18 cellular contexts compared by ENCODE assay signal in genomic region chr9:115640887-115641286, GRCh38.
DNase-seq lines count a peak whose midpoint lies in the region; FAIRE-seq and TF ChIP-seq lines count a peak whose summit lies in the region.
"Had no signal": no experiment of that assay in that cellular context is flagged by ENCODE, and none has a peak within 500 bp of the region (broad histone marks: within the 10 kb centered on the region; RNA-seq: fewer than 3 reads in every experiment).

No MANE protein-coding gene starts in this region.

- in situ Hi-C loops in mammary epithelial cell (cut with MboI; ENCODE audit: low sequenced_read_pairs in 2 of 2): no loop called here

- DNase-seq in BJ (ENCODE audit: low read depth): peak; percentile 70
- DNase-seq in NCI-H526 treated with DMSO at 0.1 percent for 48 hours (lab: John Stamatoyannopoulos, UW): peak; percentile 7
- peak; percentile 86 for DNase-seq in mammary epithelial cell
- peak; percentile 54 for DNase-seq in keratinocyte (ENCODE audit: low read depth, low spot score)
- no peak for DNase-seq in GM19240 (ENCODE audit: insufficient read length, low spot score)
- DNase-seq in activated CD4-positive, alpha-beta T cell treated with anti-CD3 and anti-CD28 coated beads, Interleukin-2, amount 50 U/mL, for 48 hours: no peak
- DNase-seq in C1 segment of cervical spinal cord (lab: John Stamatoyannopoulos, UW): no peak
- no peak for DNase-seq in MM.1S
- DNase-seq: activated CD4-positive, alpha-beta T cell treated with anti-CD3 and anti-CD28 coated beads for 4 hours; activated naive CD8-positive, alpha-beta T cell treated with anti-CD3 and anti-CD28 coated beads for 36 hours; AML-193; DMS153; kidney; NCI-H1417; NCI-H446; T-helper 2 cell; thyroid gland had no signal

- intact Hi-C loops in mammary epithelial cell (cut with micrococcal nuclease): no loop called here

- BruUV-seq in mammary epithelial cell (replicated peaks; lab: Mats Ljungman, UMichigan): no TSS peak

- H3K9me3 ChIP-seq in mammary epithelial cell (replicated peaks; ENCODE audit: insufficient read depth, low read length): no peaks in the 10 kb centered on the region
- H3K9me3 ChIP-seq in keratinocyte (ENCODE audit: control insufficient read depth, low read depth, low read length): no peaks in the 10 kb centered on the region
- H3K9me3 ChIP-seq in MM.1S (replicated peaks; ENCODE audit: insufficient read depth, low read length): no peaks in the 10 kb centered on the region
- H3K9me3 ChIP-seq: thyroid gland had no signal

- H3K27me3 ChIP-seq in BJ (ENCODE audit: control insufficient read depth, insufficient read depth, low read length) (no peaks in the 10 kb centered on the region), mammary epithelial cell (ENCODE audit: insufficient read depth, low read length) (no peaks in the 10 kb centered on the region), keratinocyte (ENCODE audit: control insufficient read depth, extremely low read depth, insufficient read depth, low read length) (no peaks in the 10 kb centered on the region), MM.1S (replicated peaks; ENCODE audit: insufficient read depth, low read length) (no peaks in the 10 kb centered on the region)
- H3K27me3 ChIP-seq: thyroid gland had no signal

- no peaks in the 10 kb centered on the region for H3F3A ChIP-seq in MM.1S (ENCODE audit: insufficient read depth, low read length)

- H3K9ac ChIP-seq in mammary epithelial cell (ENCODE audit: insufficient read depth, low read length): no peak overlapping the region
- peak overlapping the region; percentile 11 for H3K9ac ChIP-seq in keratinocyte (ENCODE audit: control insufficient read depth, extremely low read depth, insufficient read depth, low read length)
- no peak overlapping the region for H3K9ac ChIP-seq in MM.1S (ENCODE audit: low read length)

- H2AFZ ChIP-seq in mammary epithelial cell (ENCODE audit: low read depth, low read length): no peak overlapping the region
- no peak overlapping the region for H2AFZ ChIP-seq in keratinocyte (ENCODE audit: control insufficient read depth, low read length)
- H2AFZ ChIP-seq in MM.1S (ENCODE audit: low read length): no peak overlapping the region

- POLR2A ChIA-PET in BJ (lab: Charles Lee): interaction anchor here (0.6 kb wide), 2 partner anchors 38 to 593 kb away, joined by 4 to 8 read pairs; no protein-coding TSS in a partner anchor

- no peaks in the 10 kb centered on the region for H3K9me2 ChIP-seq in MM.1S (replicated peaks; ENCODE audit: insufficient read depth, low read length)

- H3K36me3 ChIP-seq in BJ (ENCODE audit: control insufficient read depth, insufficient read depth, low read length) (no peaks in the 10 kb centered on the region), mammary epithelial cell (ENCODE audit: insufficient read depth, low read length) (no peaks in the 10 kb centered on the region), keratinocyte (ENCODE audit: control insufficient read depth in 2 of 2, extremely low read depth in 1 of 2, insufficient read depth in 2 of 2, low read length in 2 of 2) (no peaks in the 10 kb centered on the region), MM.1S (replicated peaks; ENCODE audit: insufficient read depth, low read length) (no peaks in the 10 kb centered on the region)
- H3K36me3 ChIP-seq: thyroid gland had no signal

- TF ChIP-seq CTCF in BJ (IDR thresholded peaks at IDR 0.05; ENCODE audit: insufficient read depth, low read depth, low read length) (no peak), mammary epithelial cell (conservative IDR thresholded peaks at IDR 0.05 in 1 of 2, IDR thresholded peaks at IDR 0.05 in 1 of 2; ENCODE audit: extremely low read depth in 1 of 2, insufficient read depth in 1 of 2, low read depth in 1 of 2, low read length in 2 of 2) (no peak), keratinocyte (optimal IDR thresholded peaks at IDR 0.05 in 1 of 3, IDR thresholded peaks at IDR 0.05 in 1 of 3, conservative IDR thresholded peaks at IDR 0.05 in 1 of 3; ENCODE audit: extremely low read depth in 1 of 3, insufficient read depth in 2 of 3, low read length in 3 of 3) (no peak), MM.1S (IDR thresholded peaks at IDR 0.05; ENCODE audit: low read length) (no peak)

- no peaks in the 10 kb centered on the region for H4K20me1 ChIP-seq in mammary epithelial cell (ENCODE audit: insufficient read depth, low read length)
- H4K20me1 ChIP-seq in keratinocyte (ENCODE audit: control insufficient read depth, extremely low read depth, insufficient read depth, low read length): no peaks in the 10 kb centered on the region
- no peaks in the 10 kb centered on the region for H4K20me1 ChIP-seq in MM.1S (ENCODE audit: insufficient read depth, low read length)

- H3K79me2 ChIP-seq in mammary epithelial cell (ENCODE audit: insufficient read depth, low read length): no peaks in the 10 kb centered on the region
- no peaks in the 10 kb centered on the region for H3K79me2 ChIP-seq in keratinocyte (ENCODE audit: control insufficient read depth, insufficient read depth, low read length)
- H3K79me2 ChIP-seq in MM.1S (ENCODE audit: low read length): no peaks in the 10 kb centered on the region

- H3K4me2 ChIP-seq in mammary epithelial cell (ENCODE audit: insufficient read depth, low read depth, low read length) (peak overlapping the region; percentile 50), keratinocyte (ENCODE audit: control insufficient read depth, extremely low read depth, insufficient read depth, low read depth, low read length) (peak overlapping the region; percentile 53), MM.1S (ENCODE audit: low read depth, low read length) (no peak overlapping the region)

- CTCF ChIA-PET in BJ (lab: Yijun Ruan, JAX): interaction anchor here (0.6 to 2.0 kb wide), 2 partner anchors 16 to 215 kb away, joined by 3 to 6 read pairs; no protein-coding TSS in a partner anchor
- CTCF ChIA-PET in mammary epithelial cell (lab: Charles Lee; ENCODE audit: low non-redundant PET): no interaction called here

- FAIRE-seq in keratinocyte (lab: Jason Lieb, UNC): peak; percentile 83
- FAIRE-seq: kidney had no signal

- no peak overlapping the region for H3K4me3 ChIP-seq in BJ (ENCODE audit: low read depth, low read length)
- no peak overlapping the region for H3K4me3 ChIP-seq in mammary epithelial cell (replicated peaks in 1 of 3; ENCODE audit: insufficient read depth in 1 of 3, low read depth in 2 of 3, low read length in 3 of 3)
- no peak overlapping the region for H3K4me3 ChIP-seq in keratinocyte (ENCODE audit: control insufficient read depth in 2 of 3, extremely low read depth in 1 of 3, insufficient read depth in 2 of 3, low read depth in 1 of 3, low read length in 3 of 3)
- no peak overlapping the region for H3K4me3 ChIP-seq in MM.1S (ENCODE audit: low read length)
- H3K4me3 ChIP-seq: coronary artery, thyroid gland had no signal

- dilution Hi-C loops in mammary epithelial cell (cut with HindIII; ENCODE audit: low sequenced_read_pairs): no loop called here
- dilution Hi-C loops in keratinocyte (cut with MboI; ENCODE audit: extremely low pct_ligation_motif_present, low sequenced_read_pairs): no loop called here

- H3K4me1 ChIP-seq in mammary epithelial cell (ENCODE audit: insufficient read depth, low read length) (peaks cover 46% of the 10 kb centered on the region), keratinocyte (ENCODE audit: control insufficient read depth, extremely low read depth, insufficient read depth, low read length) (peaks cover 35% of the 10 kb centered on the region), MM.1S (ENCODE audit: low read length) (no peaks in the 10 kb centered on the region)
- H3K4me1 ChIP-seq: thyroid gland had no signal

- H3K27ac ChIP-seq in mammary epithelial cell (ENCODE audit: insufficient read depth, low read depth, low read length): peak overlapping the region; percentile 52
- peak overlapping the region; percentile 71 for H3K27ac ChIP-seq in keratinocyte (ENCODE audit: control insufficient read depth, insufficient read depth, low read length)
- H3K27ac ChIP-seq in MM.1S (ENCODE audit: low read length): no peak overlapping the region
- H3K27ac ChIP-seq: coronary artery, thyroid gland had no signal

- no peaks in the 10 kb centered on the region for H3K9me1 ChIP-seq in keratinocyte (ENCODE audit: control insufficient read depth, extremely low read depth, insufficient read depth, low read length)

- WGBS in mammary epithelial cell (ENCODE audit: low coverage, missing lambda C conversion rate): 0% methylated on average over 2 of the region's 2 CpGs

Comparison
In these comparisons a context has a peak if more than half of its experiments do, and no peak if none do; other contexts are left out.
1. DNase-seq: peak in BJ (single experiment), NCI-H526 treated with DMSO at 0.1 percent for 48 hours (single experiment), mammary epithelial cell (single experiment) and keratinocyte (single experiment); none in GM19240 (single experiment), activated CD4-positive, alpha-beta T cell treated with anti-CD3 and anti-CD28 coated beads, Interleukin-2, amount 50 U/mL, for 48 hours (0 of 2), C1 segment of cervical spinal cord (0 of 14) and MM.1S (single experiment).